Comparison of ENCODE assay signal across 8 cellular contexts in genomic region chr20:23420943-23421925, GRCh38. TPM values are rescaled to one million over a fixed set of nuclear protein-coding genes. Genes with fewer than 3 reads are reported as not detected.
DNase-seq lines count a peak whose midpoint lies in the region; ATAC-seq, FAIRE-seq and TF ChIP-seq lines count a peak whose summit lies in the region.

Gene NAPB (minus strand): TSS chr20:23421488. CDS start chr20:23421402, 86 bp downstream.

- H3K9me3 Mint-ChIP-seq in activated CD8-positive, alpha-beta memory T cell treated with anti-CD3 and anti-CD28 coated beads, Interleukin-2, amount 10 ng/mL, durations not matched to agents 7 days and 5 days (ENCODE audit: low read depth): no peaks in the 10 kb centered on the region

- TF ChIP-seq RAD21 in H1 (IDR thresholded peaks at IDR 0.05 in 1 of 2, conservative IDR thresholded peaks at IDR 0.05 in 1 of 2; ENCODE audit: low read depth in 2 of 2, low read length in 2 of 2): peak in 1 of 2 experiments; percentile 31; a peak in 2 of 4 replicates

- no peak within 1 kb of the TSS for H3K23ac ChIP-seq in H1 (ENCODE audit: insufficient read length)

- H4K5ac ChIP-seq in H1 (ENCODE audit: insufficient read length, low read depth, low read length): no peak within 1 kb of the TSS

- H4K8ac ChIP-seq in H1 (ENCODE audit: extremely low read depth, insufficient read depth, low read length): peak within 1 kb of the TSS; percentile 89; the same call in 1 of the 2 replicates

- FAIRE-seq in D721Med (lab: Jason Lieb, UNC) (no peak), H1 (lab: Jason Lieb, UNC) (no peak)

- H3K27me3 ChIP-seq in HUES48 (ENCODE audit: control insufficient read depth, insufficient read depth, low read length) (no peaks in the 10 kb centered on the region), H1 (replicated peaks in 1 of 4; ENCODE audit: control insufficient read depth in 3 of 4, extremely low read depth in 1 of 4, insufficient read depth in 3 of 4, low read length in 3 of 4) (no peaks in the 10 kb centered on the region)

- DNase-seq in D721Med (ENCODE audit: insufficient read length, low spot score): peak; percentile 39
- peak; percentile 89 for DNase-seq in NOMO-1 treated with dmso at 0.1 percent for 144 hours (lab: John Stamatoyannopoulos, UW; ENCODE audit: unreplicated experiment)
- DNase-seq in activated CD8-positive, alpha-beta memory T cell treated with anti-CD3 and anti-CD28 coated beads, Interleukin-2, amount 10 ng/mL, durations not matched to agents 7 days and 5 days: peak; percentile 96
- DNase-seq in H1 (ENCODE audit: low read depth in 1 of 2, low spot score in 2 of 2): peak; percentile 73 to 93
- DNase-seq in mesenteric fat pad (ENCODE audit: low spot score): peak; percentile 98
- peak; percentile 81 for DNase-seq in stimulated activated CD8-positive, alpha-beta memory T cell treated with anti-CD3 and anti-CD28 coated beads, Interleukin-15, amount 100 ng/mL, for 1 hour (ENCODE audit: low read depth)

- no peak within 1 kb of the TSS for H3K4ac ChIP-seq in H1 (replicated peaks; ENCODE audit: insufficient read length, low read depth, low read length)

- peaks cover 10% of the 10 kb centered on the region for H3K27me3 Mint-ChIP-seq in activated CD8-positive, alpha-beta memory T cell treated with anti-CD3 and anti-CD28 coated beads, Interleukin-2, amount 10 ng/mL, durations not matched to agents 7 days and 5 days

- H2AFZ ChIP-seq in H1 (ENCODE audit: low read length): peak within 1 kb of the TSS; percentile 87

- CTCF ChIA-PET in activated CD8-positive, alpha-beta memory T cell treated with anti-CD3 and anti-CD28 coated beads, Interleukin-2, amount 10 ng/mL, durations not matched to agents 7 days and 5 days (lab: Charles Lee): interaction anchor here (0.5 to 5.3 kb wide), 15 partner anchors 10 to 1373 kb away, joined by 3 to 47 read pairs (median 5); partner anchors contain the start of genes GZF1 and NXT1
- CTCF ChIA-PET in H1 (lab: Charles Lee; ENCODE audit: partially characterized antibody): interaction anchor here (0.6 to 3.1 kb wide), 13 partner anchors 11 to 1241 kb away, joined by 3 to 14 read pairs (median 3); partner anchors contain the start of gene CST9

- TF ChIP-seq CTCF in D721Med (IDR thresholded peaks at IDR 0.05; ENCODE audit: insufficient read depth, missing control alignments) (no peak), H1 (IDR thresholded peaks at IDR 0.05; ENCODE audit: control extremely low read depth in 1 of 3, insufficient read depth in 1 of 3, low read depth in 1 of 3, low read length in 3 of 3) (peak; percentile 40 to 53 (median 42))

- peaks cover 0 to 5% of the 10 kb centered on the region in 2 experiments for H4K20me1 ChIP-seq in H1 (replicated peaks in 1 of 2; ENCODE audit: control insufficient read depth in 1 of 2, insufficient read depth in 2 of 2, low read length in 2 of 2)

- 3% methylated on average over 52 of the region's 64 CpGs; no CpG with 5 or more reads in 1 of the 2 experiments for WGBS in H1 (ENCODE audit: extremely low coverage in 1 of 2, insufficient coverage in 1 of 2, insufficient read length in 1 of 2, insufficient replicate concordance in 2 of 2, low coverage in 1 of 2, low lambda C conversion rate in 2 of 2, missing lambda C conversion rate in 1 of 2), 2 experiments

- peak within 1 kb of the TSS; percentile 75; the same call in 1 of the 2 replicates for H2BK5ac ChIP-seq in H1 (ENCODE audit: low read depth, low read length)

- H3K9ac ChIP-seq in HUES48 (ENCODE audit: low read depth, low read length) (peak within 1 kb of the TSS; percentile 57; the same call in 1 of the 2 replicates), H1 (replicated peaks in 1 of 4; ENCODE audit: extremely low read depth in 1 of 4, low read depth in 3 of 4, low read length in 3 of 4) (peak within 1 kb of the TSS in 3 of 4 experiments; percentile 39 to 56 (median 53); a peak in 5 of 7 replicates)

- POLR2A ChIA-PET in H1 (lab: Charles Lee; ENCODE audit: partially characterized antibody): interaction anchor here (0.7 to 1.4 kb wide), 8 partner anchors 11 to 760 kb away, joined by 3 to 6 read pairs (median 4); no protein-coding TSS in a partner anchor

- peak in 1 of 2 experiments; percentile 73; a peak in 2 of 3 replicates for TF ChIP-seq POLR2A in H1 (IDR thresholded peaks at IDR 0.05; ENCODE audit: control extremely low read depth in 1 of 2, low read depth in 2 of 2, low read length in 2 of 2)

- no peak within 1 kb of the TSS for H2BK12ac ChIP-seq in H1 (ENCODE audit: low read depth, low read length)

- H3K4me1 Mint-ChIP-seq in activated CD8-positive, alpha-beta memory T cell treated with anti-CD3 and anti-CD28 coated beads, Interleukin-2, amount 10 ng/mL, durations not matched to agents 7 days and 5 days: peaks cover 53% of the 10 kb centered on the region

- H3K4me2 ChIP-seq in H1 (ENCODE audit: insufficient read depth in 1 of 2, low read depth in 2 of 2, low read length in 2 of 2): peak within 1 kb of the TSS; percentile 69 to 74

- peak within 1 kb of the TSS; percentile 78 for H3K18ac ChIP-seq in H1 (ENCODE audit: extremely low read depth, low read length)

- H2BK15ac ChIP-seq in H1 (ENCODE audit: low read length): no peak within 1 kb of the TSS

- H3K4me3 ChIP-seq in HUES48 (ENCODE audit: low read depth, low read length): peak within 1 kb of the TSS; percentile 96
- H3K4me3 ChIP-seq in H1 (ENCODE audit: extremely low read depth in 1 of 4, insufficient read depth in 2 of 4, low read depth in 3 of 4, low read length in 4 of 4): peak within 1 kb of the TSS; percentile 58 to 95 (median 75)

- H3K4me3 Mint-ChIP-seq in activated CD8-positive, alpha-beta memory T cell treated with anti-CD3 and anti-CD28 coated beads, Interleukin-2, amount 10 ng/mL, durations not matched to agents 7 days and 5 days: peak within 1 kb of the TSS; percentile 97

- H3K36me3 Mint-ChIP-seq in activated CD8-positive, alpha-beta memory T cell treated with anti-CD3 and anti-CD28 coated beads, Interleukin-2, amount 10 ng/mL, durations not matched to agents 7 days and 5 days: peaks cover 3% of the 10 kb centered on the region

- H3K9me3 ChIP-seq in HUES48 (ENCODE audit: control insufficient read depth, insufficient read depth, low read length): no peaks in the 10 kb centered on the region
- peaks cover 0 to 3% of the 10 kb centered on the region in 2 experiments; a peak in 1 of 4 replicates for H3K9me3 ChIP-seq in H1 (ENCODE audit: insufficient read depth in 2 of 2, low read depth in 1 of 2, low read length in 1 of 2)

- H3K79me1 ChIP-seq in H1 (ENCODE audit: low read depth, low read length): peaks cover 2% of the 10 kb centered on the region

- H3K27ac ChIP-seq in HUES48 (ENCODE audit: low read depth, low read length) (peak within 1 kb of the TSS; percentile 29), H1 (ENCODE audit: low read depth, low read length) (no peak within 1 kb of the TSS)

- peak within 1 kb of the TSS; percentile 52 for H4K91ac ChIP-seq in H1 (replicated peaks; ENCODE audit: insufficient read length, low read length)

- H3K4me1 ChIP-seq in HUES48 (ENCODE audit: control insufficient read depth, insufficient read depth, low read length): peaks cover 9% of the 10 kb centered on the region; the same call in 1 of the 2 replicates
- no peaks in the 10 kb centered on the region for H3K4me1 ChIP-seq in H1 (replicated peaks in 1 of 4; ENCODE audit: control insufficient read depth in 3 of 4, insufficient read depth in 4 of 4, low read length in 3 of 4)

- no peak for TF ChIP-seq EP300 in H1 (IDR thresholded peaks at IDR 0.05; ENCODE audit: borderline replicate concordance in 1 of 2, low read depth in 2 of 2, low read length in 2 of 2)

- no peaks in the 10 kb centered on the region; the same call in 1 of the 2 replicates for H3K23me2 ChIP-seq in H1 (ENCODE audit: low read depth, low read length)

- no peak within 1 kb of the TSS for H2AK5ac ChIP-seq in H1 (ENCODE audit: low read depth, low read length)

- no peaks in the 10 kb centered on the region for H3K36me3 ChIP-seq in HUES48 (ENCODE audit: control insufficient read depth, insufficient read depth, low read length)
- no peaks in the 10 kb centered on the region for H3K36me3 ChIP-seq in H1 (ENCODE audit: control insufficient read depth in 2 of 4, insufficient read depth in 4 of 4, low read length in 3 of 4)

- H3K79me2 ChIP-seq in H1 (ENCODE audit: control insufficient read depth in 1 of 2, insufficient read depth in 2 of 2, low read length in 2 of 2): peaks cover 4 to 42% of the 10 kb centered on the region in 2 experiments; a peak in 3 of 4 replicates

- no peak within 1 kb of the TSS for H2BK120ac ChIP-seq in H1 (replicated peaks; ENCODE audit: low read depth, low read length)

- H2BK20ac ChIP-seq in H1 (ENCODE audit: low read length): no peak within 1 kb of the TSS

- no peak within 1 kb of the TSS for H3K14ac ChIP-seq in H1 (ENCODE audit: insufficient read length)

- ATAC-seq in GM21423 (IDR thresholded peaks at IDR 0.05; ENCODE audit: unreplicated experiment): peak; percentile 96
- peak; percentile 99 for ATAC-seq in activated CD8-positive, alpha-beta memory T cell treated with anti-CD3 and anti-CD28 coated beads, Interleukin-2, amount 10 ng/mL, durations not matched to agents 7 days and 5 days

- peak within 1 kb of the TSS; percentile 85 for H3K56ac ChIP-seq in H1 (replicated peaks; ENCODE audit: insufficient read length, low read depth, low read length)

- H3K27ac Mint-ChIP-seq in activated CD8-positive, alpha-beta memory T cell treated with anti-CD3 and anti-CD28 coated beads, Interleukin-2, amount 10 ng/mL, durations not matched to agents 7 days and 5 days: peak within 1 kb of the TSS; percentile 96

TF ChIP-seq in H1, 55 proteins besides CTCF, POLR2A, EP300 and RAD21 (continues in another document):
- TF ChIP-seq JUND (IDR thresholded peaks at IDR 0.05; ENCODE audit: low read length): no peak
- TF ChIP-seq MAX (IDR thresholded peaks at IDR 0.05): peak; percentile 40
- TF ChIP-seq CTBP2 (IDR thresholded peaks at IDR 0.05; ENCODE audit: borderline replicate concordance, insufficient read depth, insufficient read length, low read length): no peak
- no peak for TF ChIP-seq SP2 (IDR thresholded peaks at IDR 0.05; ENCODE audit: low read length)

RNA-seq across cellular contexts. Expression of gene NAPB, which starts in this region (rescaled TPM):
- 10 to 100 TPM; 17.5 to 23.1 TPM for total RNA-seq in activated CD8-positive, alpha-beta memory T cell treated with anti-CD3 and anti-CD28 coated beads, Interleukin-2, amount 10 ng/mL, durations not matched to agents 7 days and 5 days
- 12.3 and 12.8 TPM in 2 replicates for total RNA-seq in H1 (2021; fragmentation: NEBNext Ultra II Directional; extraction: Animal tissue kit (Norgen Biotek cat#: 25700))
- 3.5 and 6.2 TPM in 2 replicates for polyA plus RNA-seq in H1 (2011; rRNA removed)
- polyA plus RNA-seq in H1 (2011; cell fraction: cytosol; rRNA removed): 9.2 TPM
- polyA plus RNA-seq in H1 (2011; cell fraction: nucleus; rRNA removed): 4.4 TPM
- polyA plus RNA-seq in H1 (2012, experiment 1 of 2): 6.8 to 9.9 TPM (median 8.6 TPM) in 4 replicates
- polyA plus RNA-seq in H1 (2012, experiment 2 of 2): 0.73 TPM
- polyA plus RNA-seq in H1 (2013, experiment 1 of 2): 6.0 TPM
- 5.6 TPM for polyA plus RNA-seq in H1 (2013, experiment 2 of 2)
- 7.5 and 9.9 TPM in 2 replicates for polyA minus RNA-seq in H1 (2011; rRNA and poly(A)+ RNA removed)
- polyA minus RNA-seq in H1 (2011; cell fraction: cytosol; rRNA and poly(A)+ RNA removed): 7.9 TPM
- 18.6 TPM for polyA minus RNA-seq in H1 (2011; cell fraction: nucleus; rRNA and poly(A)+ RNA removed)
- 8.4 TPM for total RNA-seq in mesenteric fat pad

Comparison
In these comparisons a context has a peak if more than half of its experiments do, and no peak if none do; other contexts are left out.
1. DNase-seq: peak in every context shown above with its lines; median percentile 98 in mesenteric fat pad; 96 in activated CD8-positive, alpha-beta memory T cell treated with anti-CD3 and anti-CD28 coated beads, Interleukin-2, amount 10 ng/mL, durations not matched to agents 7 days and 5 days; 89 in NOMO-1 treated with dmso at 0.1 percent for 144 hours; 83 in H1; 81 in stimulated activated CD8-positive, alpha-beta memory T cell treated with anti-CD3 and anti-CD28 coated beads, Interleukin-15, amount 100 ng/mL, for 1 hour; 39 in D721Med.